12 cellular contexts compared by ENCODE assay signal in the genomic region with DNA sequence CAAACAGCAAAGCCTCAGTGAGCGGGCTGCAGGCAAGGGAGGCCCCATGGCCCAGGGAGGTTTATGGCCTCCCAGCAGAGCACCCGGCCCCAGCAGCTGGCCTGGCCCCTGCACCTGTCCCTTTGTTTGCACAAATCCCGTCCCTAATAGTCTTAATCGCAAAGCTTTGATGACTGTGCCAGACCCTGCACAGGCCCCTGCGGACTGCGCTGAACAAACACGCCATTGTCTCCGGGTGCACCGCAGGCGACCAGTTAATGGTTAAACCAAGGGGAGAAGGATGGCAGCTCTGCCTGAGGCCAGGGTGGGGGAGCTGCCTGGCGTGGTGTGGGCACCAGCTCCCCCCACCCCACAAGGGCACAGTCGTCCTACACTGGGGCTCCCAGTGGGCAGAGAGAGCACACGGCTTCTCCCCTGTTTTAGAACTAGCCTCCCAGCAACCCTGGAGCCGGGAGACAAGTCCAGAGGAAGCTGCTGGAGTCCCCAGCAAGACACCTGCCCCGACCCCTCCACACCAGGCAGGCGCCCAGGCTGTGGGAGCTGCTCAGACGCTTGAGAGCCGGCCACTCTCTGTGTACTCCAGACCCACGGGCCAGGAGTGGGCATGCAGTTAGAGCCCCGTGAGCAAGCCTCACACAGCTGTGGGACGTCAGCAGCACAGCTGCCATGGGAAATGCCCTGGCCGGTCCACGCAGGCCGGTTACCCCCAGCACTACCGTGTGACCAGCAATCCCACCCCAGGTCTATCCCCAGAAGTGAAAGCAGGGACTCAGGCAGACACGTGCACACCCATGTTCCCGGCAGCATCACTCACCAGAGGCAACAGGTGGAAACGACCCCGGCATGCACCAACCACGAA. TPM values are rescaled to one million over a fixed set of nuclear protein-coding genes. Genes with fewer than 3 reads are reported as not detected.
A peak's percentile ranks its signal among the peaks of the same experiment; 100 is the strongest.
DNase-seq lines count a peak whose midpoint lies in the region; ATAC-seq and TF ChIP-seq lines count a peak whose summit lies in the region.
"Had no signal": no experiment of that assay in that cellular context is flagged by ENCODE, and none has a peak within 500 bp of the region (broad histone marks: within the 10 kb centered on the region; RNA-seq: fewer than 3 reads in every experiment).

No MANE protein-coding gene starts in this region.

- ATAC-seq in heart left ventricle: no peak
- no peak for ATAC-seq in Right ventricle myocardium inferior
- peak in 2 of 4 donors; percentile 33 to 55 for ATAC-seq in right lobe of liver
- no peak for ATAC-seq in GM21528 (IDR thresholded peaks at IDR 0.05; ENCODE audit: low FRiP score, unreplicated experiment)
- no peak for ATAC-seq in GM19351 (IDR thresholded peaks at IDR 0.05; ENCODE audit: unreplicated experiment)
- ATAC-seq: PC-3 had no signal

- H3K4me3 ChIP-seq in heart left ventricle (no peak overlapping the region), right lobe of liver (no peak overlapping the region), uterus (no peak overlapping the region)

- intact Hi-C loops in heart left ventricle (cut with DNase I): no loop called here
- intact Hi-C loops in Right ventricle myocardium inferior (cut with DNase I): no loop called here
- intact Hi-C loops in right lobe of liver (cut with DNase I): no loop called here
- intact Hi-C loops in uterus (cut with DNase I; ENCODE audit: low total_unique reads): no loop called here

- H3K36me3 ChIP-seq in heart left ventricle (no peaks in the 10 kb centered on the region), right lobe of liver (no peaks in the 10 kb centered on the region), uterus (no peaks in the 10 kb centered on the region)

- no peak for TF ChIP-seq CTCF in heart left ventricle (IDR thresholded peaks at IDR 0.05)
- TF ChIP-seq CTCF in right lobe of liver (IDR thresholded peaks at IDR 0.05): no peak
- TF ChIP-seq CTCF in uterus (IDR thresholded peaks at IDR 0.05): no peak

- TF ChIP-seq POLR2A in heart left ventricle (IDR thresholded peaks at IDR 0.05) (no peak), right lobe of liver (IDR thresholded peaks at IDR 0.05) (no peak), uterus (IDR thresholded peaks at IDR 0.05) (no peak)

- 81 to 90% (median 84%) methylated on average over 21 to 30 of the region's 30 CpGs for WGBS in heart left ventricle, 4 donors
- 53% methylated on average over 11 of the region's 30 CpGs for WGBS in right lobe of liver (ENCODE audit: insufficient coverage, low coverage, low lambda C conversion rate, missing lambda C conversion rate)

- no peaks in the 10 kb centered on the region for H3K4me1 ChIP-seq in heart left ventricle
- H3K4me1 ChIP-seq in right lobe of liver: no peaks in the 10 kb centered on the region
- no peaks in the 10 kb centered on the region for H3K4me1 ChIP-seq in uterus

- DNase-seq in heart left ventricle (peak in 3 of 5 donors; percentile 5 to 16 (median 9)), Right ventricle myocardium inferior (ENCODE audit: missing footprints) (no peak), NCI-H748 (lab: John Stamatoyannopoulos, UW; ENCODE audit: unreplicated experiment) (peak; percentile 99), right lobe of liver (peak; percentile 6 to 51 (median 45)), uterus (peak; percentile 3 to 8), inferior parietal cortex (ENCODE audit: extremely low spot score) (no peak)
- DNase-seq: cerebellar nuclear complex, PC-3 had no signal

- H3K9me3 ChIP-seq in heart left ventricle: peaks cover 0 to 6% (median 0%) of the 10 kb centered on the region in 12 donors
- no peaks in the 10 kb centered on the region for H3K9me3 ChIP-seq in right lobe of liver
- no peaks in the 10 kb centered on the region for H3K9me3 ChIP-seq in uterus

- no peak overlapping the region for H3K27ac ChIP-seq in heart left ventricle
- H3K27ac ChIP-seq in right lobe of liver: no peak overlapping the region
- no peak overlapping the region for H3K27ac ChIP-seq in uterus

- H3K27me3 ChIP-seq in heart left ventricle: peaks cover 0 to 11% (median 0%) of the 10 kb centered on the region in 9 donors
- H3K27me3 ChIP-seq in right lobe of liver: no peaks in the 10 kb centered on the region
- H3K27me3 ChIP-seq in uterus: no peaks in the 10 kb centered on the region

RNA-seq across cellular contexts. Expression of gene TH, which starts 39.7 kb away (rescaled TPM):
- total RNA-seq in heart left ventricle (not detected), Right ventricle myocardium inferior (not detected), right lobe of liver (under 1 TPM in 2 of 6 experiments, not detected in 4; 0.51 to 0.64 TPM), uterus (1 to 10 TPM in 1 of 4 donors, under 1 TPM in 1, not detected in 2; 0.37 to 1.3 TPM)
- under 1 TPM in 1 of 2 donors, not detected in 1; 0.08 TPM for polyA plus RNA-seq in heart left ventricle
- total RNA-seq: CD4-positive, alpha-beta T cell; H1 had no signal

RNA-seq across cellular contexts. Expression of gene INS, which starts 50.3 kb away (rescaled TPM):
- under 1 TPM in 1 of 9 donors, not detected in 8; 0.67 TPM for total RNA-seq in heart left ventricle
- polyA plus RNA-seq in heart left ventricle: 1 to 10 TPM in 1 of 2 donors, not detected in 1; 1.8 TPM
- not detected for total RNA-seq in Right ventricle myocardium inferior
- total RNA-seq in right lobe of liver: not detected
- total RNA-seq in uterus: not detected
- total RNA-seq: CD4-positive, alpha-beta T cell; H1; PC-3 had no signal
- polyA plus RNA-seq: H1 had no signal

RNA-seq across cellular contexts. Expression of gene ASCL2, which starts 59.0 kb away (rescaled TPM):
- total RNA-seq in heart left ventricle (1 to 10 TPM in 1 of 9 donors, under 1 TPM in 2, not detected in 6; 0.33 to 2.3 (median 0.54) TPM), Right ventricle myocardium inferior (0.24 TPM), right lobe of liver (under 1 TPM; 0.42 to 0.81 (median 0.64) TPM), uterus (1 to 10 TPM in 3 of 4 donors, not detected in 1; 1.0 to 1.6 (median 1.5) TPM)
- polyA plus RNA-seq in heart left ventricle: under 1 TPM in 1 of 2 donors, not detected in 1; 0.07 TPM
- total RNA-seq: CD4-positive, alpha-beta T cell had no signal

Comparison
In these comparisons a context has a peak if more than half of its experiments do, and no peak if none do; other contexts are left out.
1. DNase-seq: peak in heart left ventricle (3 of 5), NCI-H748 (single experiment), right lobe of liver (3 of 3) and uterus (2 of 2); none in Right ventricle myocardium inferior (single experiment) and inferior parietal cortex (single experiment).